17 cellular contexts compared by ENCODE assay signal in the genomic region with DNA sequence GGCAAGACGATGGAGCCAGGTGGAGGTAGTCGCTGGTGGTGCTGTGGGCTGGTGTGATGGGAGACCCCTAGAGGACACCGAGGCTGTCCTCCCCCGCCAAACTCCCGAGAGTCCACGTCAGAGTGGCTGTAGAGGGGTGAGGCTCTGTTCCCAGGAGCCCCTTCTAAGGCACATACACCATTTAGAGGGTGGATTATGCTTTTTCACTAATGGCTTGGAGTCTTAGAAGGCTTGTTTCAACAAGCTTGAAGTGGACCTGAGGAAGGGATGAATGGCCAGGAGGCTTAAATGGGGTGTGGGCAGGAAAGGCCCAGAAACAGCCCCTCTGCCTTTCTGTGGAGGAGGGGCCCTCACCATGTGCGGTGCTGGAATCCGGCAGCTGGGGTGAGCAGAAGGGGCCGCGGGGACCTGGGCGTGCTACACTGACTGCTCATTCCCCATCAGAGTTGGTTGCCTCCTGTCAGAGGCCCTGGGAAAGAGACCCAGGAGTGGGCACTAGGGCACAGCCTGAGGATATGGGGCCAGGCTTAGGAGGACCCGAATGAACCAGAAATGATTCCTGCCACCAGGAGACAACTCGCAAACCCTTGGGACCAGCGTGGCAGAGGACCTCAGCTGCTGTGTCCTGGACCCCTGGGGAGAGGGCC.
DNase-seq lines count a peak whose midpoint lies in the region; ATAC-seq and TF ChIP-seq lines count a peak whose summit lies in the region.
"Had no signal": no experiment of that assay in that cellular context is flagged by ENCODE, and none has a peak within 500 bp of the region (broad histone marks: within the 10 kb centered on the region; RNA-seq: fewer than 3 reads in every experiment).

No MANE protein-coding gene starts in this region.

- H3K9me3 ChIP-seq in endodermal cell (ENCODE audit: control insufficient read depth, low read length), result no peaks in the 10 kb centered on the region
- no peaks in the 10 kb centered on the region for H3K9me3 ChIP-seq in prostate gland
- H3K9me3 ChIP-seq in suprapubic skin, result no peaks in the 10 kb centered on the region

- no peak overlapping the region for H3K4me3 Mint-ChIP-seq in endodermal cell

- H3K27ac Mint-ChIP-seq in endodermal cell, result no peak overlapping the region

- WGBS in endodermal cell (ENCODE audit: insufficient coverage in 1 of 2, insufficient read length in 1 of 2), 2 experiments, result 87 to 88% methylated on average over 9 to 14 of the region's 14 CpGs
- 82% methylated on average over 14 of the region's 14 CpGs for WGBS in prostate gland
- 75% methylated on average over 14 of the region's 14 CpGs for WGBS in suprapubic skin

- H3K27ac ChIP-seq in endodermal cell (ENCODE audit: low read depth, low read length) (no peak overlapping the region), prostate gland (peak overlapping the region; percentile 72 to 81), suprapubic skin (no peak overlapping the region)
- H3K27ac ChIP-seq: HL-60 had no signal

- DNase-seq in D341Med (ENCODE audit: low spot score) (peak; percentile 45), NCI-H524 (lab: John Stamatoyannopoulos, UW) (peak; percentile 37 to 68), endodermal cell (no peak), prostate gland (ENCODE audit: low spot score) (no peak), suprapubic skin (ENCODE audit: low spot score in 2 of 2) (no peak), glomerular visceral epithelial cell (ENCODE audit: extremely low spot score) (no peak)
- DNase-seq in stimulated activated CD4-positive, alpha-beta T cell treated with anti-CD3 and anti-CD28 coated beads, Interleukin-1b, Interleukin-23, amount 100 ng/mL, for 48 hours, result no peak
- DNase-seq: DMS153, EL, NCI-H1436 treated with DMSO at 0.1 percent for 48 hours, NCI-H2107, NCI-H446 treated with DMSO at 0.1 percent for 48 hours, SHP77 treated with DMSO at 0.1 percent for 48 hours had no signal

- no peak for ATAC-seq in HG02885 (IDR thresholded peaks at IDR 0.05; ENCODE audit: poor library complexity, unreplicated experiment)
- ATAC-seq: K562, Panc1 had no signal

- no peaks in the 10 kb centered on the region for H3K4me1 ChIP-seq in endodermal cell (ENCODE audit: control insufficient read depth, insufficient read depth, low read length)
- peaks cover 26% of the 10 kb centered on the region for H3K4me1 ChIP-seq in prostate gland (replicated peaks)
- H3K4me1 ChIP-seq in suprapubic skin, result peaks cover 49% of the 10 kb centered on the region

- no peaks in the 10 kb centered on the region for H3K36me3 Mint-ChIP-seq in endodermal cell (ENCODE audit: low read depth)

- no peaks in the 10 kb centered on the region for H3K36me3 ChIP-seq in endodermal cell (ENCODE audit: control insufficient read depth, insufficient read depth, low read length)
- H3K36me3 ChIP-seq in prostate gland, result no peaks in the 10 kb centered on the region
- H3K36me3 ChIP-seq in suprapubic skin, result no peaks in the 10 kb centered on the region

- TF ChIP-seq POLR2A in prostate gland (IDR thresholded peaks at IDR 0.05), result no peak
- no peak for TF ChIP-seq POLR2A in suprapubic skin (IDR thresholded peaks at IDR 0.05)

- TF ChIP-seq EP300 in suprapubic skin (IDR thresholded peaks at IDR 0.05), result no peak

- H3K9ac ChIP-seq in endodermal cell (ENCODE audit: extremely low read depth, low read length, poor library complexity, severe bottlenecking), result no peak overlapping the region

- TF ChIP-seq CTCF in endodermal cell (conservative IDR thresholded peaks at IDR 0.05) (peak; percentile 35), prostate gland (IDR thresholded peaks at IDR 0.05) (no peak), suprapubic skin (IDR thresholded peaks at IDR 0.05) (no peak)

- no peaks in the 10 kb centered on the region for H3K27me3 ChIP-seq in endodermal cell (ENCODE audit: control insufficient read depth, insufficient read depth, low read length, poor library complexity, severe bottlenecking)
- no peaks in the 10 kb centered on the region for H3K27me3 ChIP-seq in prostate gland (replicated peaks; ENCODE audit: insufficient read depth)
- H3K27me3 ChIP-seq in suprapubic skin, result no peaks in the 10 kb centered on the region

- no peaks in the 10 kb centered on the region for H3K27me3 Mint-ChIP-seq in endodermal cell (ENCODE audit: insufficient read depth)

- H3K4me3 ChIP-seq in endodermal cell (ENCODE audit: low read length) (no peak overlapping the region), prostate gland (no peak overlapping the region), suprapubic skin (no peak overlapping the region)
- H3K4me3 ChIP-seq: K562 had no signal

- intact Hi-C loops in prostate gland (cut with DNase I), result no loop called here

- H3K4me1 Mint-ChIP-seq in endodermal cell, result no peaks in the 10 kb centered on the region

- H3K9me3 Mint-ChIP-seq in endodermal cell, result no peaks in the 10 kb centered on the region

Comparison
In these comparisons a context has a peak if more than half of its experiments do, and no peak if none do; other contexts are left out.
1. DNase-seq: peak in D341Med (single experiment) and NCI-H524 (2 of 2); none in endodermal cell (single experiment), prostate gland (single experiment), suprapubic skin (0 of 2), stimulated activated CD4-positive, alpha-beta T cell treated with anti-CD3 and anti-CD28 coated beads, Interleukin-1b, Interleukin-23, amount 100 ng/mL, for 48 hours (single experiment) and glomerular visceral epithelial cell (single experiment).
2. H3K27ac ChIP-seq: peak in prostate gland (2 of 2); none in endodermal cell (single experiment) and suprapubic skin (single experiment).